Comparison of ENCODE assay signal across 18 cellular contexts in the genomic region with DNA sequence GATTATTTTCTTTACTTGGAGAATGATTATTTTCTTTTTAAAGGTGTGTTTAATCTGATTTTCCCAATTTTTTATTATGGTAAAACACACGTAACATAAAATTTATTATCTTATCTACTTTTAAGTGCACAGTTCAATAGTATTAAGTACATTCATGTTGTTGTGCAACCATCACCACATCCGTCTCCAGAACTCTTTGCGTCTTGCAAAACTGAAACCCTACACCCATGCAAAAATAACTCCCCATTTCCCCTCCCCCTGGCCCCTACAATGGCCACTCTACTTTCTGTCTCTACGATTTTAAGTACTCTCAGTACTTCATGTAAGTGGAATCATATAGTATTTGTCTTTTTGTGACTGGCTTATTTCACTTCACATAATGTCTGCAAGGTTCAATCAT.
DNase-seq lines count a peak whose midpoint lies in the region; ATAC-seq, FAIRE-seq and TF ChIP-seq lines count a peak whose summit lies in the region.
"Had no signal": no experiment of that assay in that cellular context is flagged by ENCODE, and none has a peak within 500 bp of the region (broad histone marks: within the 10 kb centered on the region; RNA-seq: fewer than 3 reads in every experiment).

No MANE protein-coding gene starts in this region.

- no peak overlapping the region for H2BK20ac ChIP-seq in IMR-90 (ENCODE audit: low read depth, low read length)

- TF ChIP-seq CTCF in IMR-90 (conservative IDR thresholded peaks at IDR 0.05; ENCODE audit: low read depth, low read length) (no peak), OCI-LY7 (conservative IDR thresholded peaks at IDR 0.05; ENCODE audit: low read length) (no peak), foreskin fibroblast (IDR thresholded peaks at IDR 0.05; ENCODE audit: low read depth, low read length) (no peak)

- no TSS peak for BruUV-seq in IMR-90 (replicated peaks; lab: Mats Ljungman, UMichigan)
- no TSS peak for BruUV-seq in OCI-LY7 (replicated peaks; lab: Mats Ljungman, UMichigan)

- H2AK5ac ChIP-seq in IMR-90 (ENCODE audit: low read depth, low read length) = no peak overlapping the region

- no peak overlapping the region for H3K27ac ChIP-seq in IMR-90 (ENCODE audit: insufficient read depth, low read length)
- no peak overlapping the region for H3K27ac ChIP-seq in OCI-LY7 (ENCODE audit: low read depth, low read length, poor library complexity, severe bottlenecking)
- H3K27ac ChIP-seq: epithelial cell of prostate, KMS-11 had no signal

- WGBS in IMR-90 (ENCODE audit: extremely low coverage in 2 of 2, insufficient read length in 1 of 2), 2 experiments = no CpG with 5 or more reads among the region's 4 CpGs

- POLR2A ChIA-PET in IMR-90 (lab: Charles Lee; ENCODE audit: unreplicated experiment) (no interaction called here), OCI-LY7 (lab: Charles Lee) (interaction anchor here (1.9 kb wide), 1 partner anchor 37 kb away, joined by 4 read pairs; no protein-coding TSS in a partner anchor)

- H4K20me1 ChIP-seq in IMR-90 (ENCODE audit: insufficient read depth, low read length) = no peaks in the 10 kb centered on the region
- no peaks in the 10 kb centered on the region for H4K20me1 ChIP-seq in OCI-LY7 (ENCODE audit: insufficient read depth, low read length)

- H3K4me3 ChIP-seq in IMR-90 (ENCODE audit: insufficient read depth, low read depth, low read length) = no peak overlapping the region
- H3K4me3 ChIP-seq in OCI-LY7 (ENCODE audit: low read depth, low read length, poor library complexity, severe bottlenecking) = no peak overlapping the region
- no peak overlapping the region for H3K4me3 ChIP-seq in foreskin fibroblast (ENCODE audit: low read depth in 1 of 2, low read length in 2 of 2)

- peak; percentile 48 for FAIRE-seq in GM19239 (lab: Jason Lieb, UNC)
- FAIRE-seq in frontal cortex (lab: Jason Lieb, UNC) = no peak

- intact Hi-C loops in IMR-90 (cut with micrococcal nuclease) (no loop called here), OCI-LY7 (cut with micrococcal nuclease; ENCODE audit: unreplicated experiment) (no loop called here)

- no peak for ATAC-seq in IMR-90 (ENCODE audit: low read depth)
- ATAC-seq: activated CD8-positive, alpha-beta T cell treated with anti-CD3 and anti-CD28 coated beads, Interleukin-2, amount 10 ng/mL, durations not matched to agents 7 days and 5 days; SK-N-SH treated with all-trans-retinoic acid at 6 μM for 48 hours; stimulated activated effector memory CD8-positive, alpha-beta T cell treated with anti-CD3 and anti-CD28 coated beads, Interleukin-12 subunit alpha, Interleukin-12 subunit beta, amount 100 ng/mL, for 72 hours had no signal

- no peak for TF ChIP-seq POLR2A in IMR-90 (IDR thresholded peaks at IDR 0.05; ENCODE audit: low read depth, low read length)

- no peaks in the 10 kb centered on the region for H3K79me2 ChIP-seq in OCI-LY7 (ENCODE audit: insufficient read depth, low read depth, low read length)

- no peaks in the 10 kb centered on the region for H3K9me2 ChIP-seq in OCI-LY7 (ENCODE audit: insufficient read depth, low read length)

- no peak overlapping the region for H3K56ac ChIP-seq in IMR-90 (ENCODE audit: extremely low read depth, insufficient read depth, low read length)

- CTCF ChIA-PET in IMR-90 (lab: Yijun Ruan, JAX) (no interaction called here), OCI-LY7 (lab: Charles Lee; ENCODE audit: unreplicated experiment) (no interaction called here)

- no peaks in the 10 kb centered on the region for H3K79me1 ChIP-seq in IMR-90 (ENCODE audit: low read depth in 1 of 2, low read length in 2 of 2)

- no peaks in the 10 kb centered on the region for H3K4me1 ChIP-seq in IMR-90 (ENCODE audit: control insufficient read depth, insufficient read depth, low read length)
- peaks cover 25% of the 10 kb centered on the region for H3K4me1 ChIP-seq in OCI-LY7 (ENCODE audit: insufficient read depth, low read length, poor library complexity, severe bottlenecking)

- DNase-seq in GM19239 (ENCODE audit: insufficient read length, low spot score) = no peak
- DNase-seq in IMR-90 = peak; percentile 17
- no peak for DNase-seq in OCI-LY7 (ENCODE audit: low spot score)
- peak; percentile 30 to 47 for DNase-seq in foreskin fibroblast
- no peak for DNase-seq in activated CD8-positive, alpha-beta memory T cell treated with anti-CD3 and anti-CD28 coated beads for 24 hours
- DNase-seq in NCI-H2227 (lab: John Stamatoyannopoulos, UW; ENCODE audit: unreplicated experiment) = no peak
- no peak for DNase-seq in frontal cortex (ENCODE audit: low spot score in 2 of 2)
- no peak for DNase-seq in NCI-H2196 (lab: John Stamatoyannopoulos, UW; ENCODE audit: unreplicated experiment)
- DNase-seq: activated CD8-positive, alpha-beta T cell treated with anti-CD3 and anti-CD28 coated beads, Interleukin-2, amount 10 ng/mL, durations not matched to agents 7 days and 5 days; AML-193; cortex of kidney; kidney glomerular epithelial cell; NK-92 treated with Interleukin-12 subunit alpha and Interleukin-12 subunit beta, amount 100 ng/mL, for 24 hours; nucleus accumbens had no signal

- no peak overlapping the region for H3K23ac ChIP-seq in IMR-90 (ENCODE audit: low read depth, low read length)

- H2AFZ ChIP-seq in IMR-90 (replicated peaks; ENCODE audit: low read length, poor library complexity) = no peak overlapping the region
- 0 out of 2 replicates have a peak overlapping the region, but pooled peaks have one; percentile 6 for H2AFZ ChIP-seq in OCI-LY7 (ENCODE audit: low read length)

- no peak overlapping the region for H2AK9ac ChIP-seq in IMR-90 (replicated peaks; ENCODE audit: low read depth, low read length, poor library complexity)

- no peak overlapping the region for H2BK15ac ChIP-seq in IMR-90 (ENCODE audit: low read depth, low read length)

- H2BK5ac ChIP-seq in IMR-90 (ENCODE audit: low read depth, low read length, poor library complexity, severe bottlenecking) = no peak overlapping the region

- in situ Hi-C loops in IMR-90 (cut with MboI; ENCODE audit: low sequenced_read_pairs) = no loop called here

- no peak overlapping the region for H3K4me2 ChIP-seq in IMR-90 (ENCODE audit: low read depth, low read length)
- H3K4me2 ChIP-seq in OCI-LY7 (ENCODE audit: low read length) = no peak overlapping the region
- H3K4me2 ChIP-seq: KMS-11 had no signal

- no peaks in the 10 kb centered on the region for H3K27me3 ChIP-seq in IMR-90 (ENCODE audit: control insufficient read depth, insufficient read depth, low read length)

- H4K5ac ChIP-seq in IMR-90 (ENCODE audit: low read depth, low read length) = no peak overlapping the region

- no peak overlapping the region for H3K9ac ChIP-seq in IMR-90 (ENCODE audit: low read depth, low read length)
- H3K9ac ChIP-seq: KMS-11 had no signal

- H4K8ac ChIP-seq in IMR-90 (ENCODE audit: low read depth in 2 of 2, low read length in 2 of 2) = no peak overlapping the region

- H3K36me3 ChIP-seq in IMR-90 (ENCODE audit: control insufficient read depth, insufficient read depth, low read length) (no peaks in the 10 kb centered on the region), OCI-LY7 (ENCODE audit: insufficient read depth, low read length) (peaks cover 3% of the 10 kb centered on the region; the same call in 1 of the 2 replicates)

- no peak overlapping the region for H3K14ac ChIP-seq in IMR-90 (replicated peaks; ENCODE audit: low read depth, low read length)

- no peak overlapping the region for H3K4ac ChIP-seq in IMR-90 (ENCODE audit: low read depth, low read length)

- H3K9me1 ChIP-seq in IMR-90 (ENCODE audit: insufficient read depth, low read length) = no peaks in the 10 kb centered on the region

- no peak for TF ChIP-seq RAD21 in IMR-90 (IDR thresholded peaks at IDR 0.05; ENCODE audit: low read length)

- H4K91ac ChIP-seq in IMR-90 (ENCODE audit: insufficient read depth, low read depth, low read length) = no peak overlapping the region

- no peaks in the 10 kb centered on the region for H3K9me3 ChIP-seq in IMR-90 (ENCODE audit: control insufficient read depth, insufficient read depth, low read length)
- H3K9me3 ChIP-seq in OCI-LY7 (ENCODE audit: low read length) = peaks cover 18% of the 10 kb centered on the region; the same call in 1 of the 2 replicates

- no peak overlapping the region for H3K18ac ChIP-seq in IMR-90 (ENCODE audit: low read depth, low read length)

- no peak overlapping the region for H2BK120ac ChIP-seq in IMR-90 (ENCODE audit: low read depth, low read length)

- dilution Hi-C loops in IMR-90 (cut with HindIII; ENCODE audit: low sequenced_read_pairs, unreplicated experiment) = no loop called here

TF ChIP-seq in IMR-90, 13 proteins besides CTCF, POLR2A, EP300 and RAD21 (continues in another document):
- TF ChIP-seq MAZ (IDR thresholded peaks at IDR 0.05; ENCODE audit: borderline replicate concordance, low read depth, low read length) (no peak), CEBPB (IDR thresholded peaks at IDR 0.05; ENCODE audit: low read depth, low read length) (no peak), BHLHE40 (IDR thresholded peaks at IDR 0.05; ENCODE audit: low read depth, low read length) (no peak), NFE2L2 (IDR thresholded peaks at IDR 0.05; ENCODE audit: low read depth, low read length) (no peak), CHD1 (IDR thresholded peaks at IDR 0.05; ENCODE audit: low read depth, low read length) (no peak), SMC3 (IDR thresholded peaks at IDR 0.05; ENCODE audit: low read depth, low read length) (no peak), MAFK (IDR thresholded peaks at IDR 0.05; ENCODE audit: low read depth, low read length) (no peak), FOS (IDR thresholded peaks at IDR 0.05; ENCODE audit: low read depth, low read length) (no peak), MXI1 (IDR thresholded peaks at IDR 0.05; ENCODE audit: borderline replicate concordance, low read depth, low read length) (no peak), RCOR1 (IDR thresholded peaks at IDR 0.05; ENCODE audit: insufficient replicate concordance, low read length) (no peak), RFX5 (IDR thresholded peaks at IDR 0.05; ENCODE audit: low read depth, low read length) (no peak)
- TF ChIP-seq, protein P1, sequence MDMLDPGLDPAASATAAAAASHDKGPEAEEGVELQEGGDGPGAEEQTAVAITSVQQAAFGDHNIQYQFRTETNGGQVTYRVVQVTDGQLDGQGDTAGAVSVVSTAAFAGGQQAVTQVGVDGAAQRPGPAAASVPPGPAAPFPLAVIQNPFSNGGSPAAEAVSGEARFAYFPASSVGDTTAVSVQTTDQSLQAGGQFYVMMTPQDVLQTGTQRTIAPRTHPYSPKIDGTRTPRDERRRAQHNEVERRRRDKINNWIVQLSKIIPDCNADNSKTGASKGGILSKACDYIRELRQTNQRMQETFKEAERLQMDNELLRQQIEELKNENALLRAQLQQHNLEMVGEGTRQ (IDR thresholded peaks at IDR 0.05; ENCODE audit: low read depth, low read length) = no peak

Comparison
In these comparisons a context has a peak if more than half of its experiments do, and no peak if none do; other contexts are left out.
1. DNase-seq: peak in IMR-90 (single experiment) and foreskin fibroblast (2 of 2); none in GM19239 (single experiment), OCI-LY7 (single experiment), activated CD8-positive, alpha-beta memory T cell treated with anti-CD3 and anti-CD28 coated beads for 24 hours (single experiment), NCI-H2227 (single experiment), frontal cortex (0 of 2) and NCI-H2196 (single experiment).